34 cellular contexts compared by ENCODE assay signal in the genomic region with DNA sequence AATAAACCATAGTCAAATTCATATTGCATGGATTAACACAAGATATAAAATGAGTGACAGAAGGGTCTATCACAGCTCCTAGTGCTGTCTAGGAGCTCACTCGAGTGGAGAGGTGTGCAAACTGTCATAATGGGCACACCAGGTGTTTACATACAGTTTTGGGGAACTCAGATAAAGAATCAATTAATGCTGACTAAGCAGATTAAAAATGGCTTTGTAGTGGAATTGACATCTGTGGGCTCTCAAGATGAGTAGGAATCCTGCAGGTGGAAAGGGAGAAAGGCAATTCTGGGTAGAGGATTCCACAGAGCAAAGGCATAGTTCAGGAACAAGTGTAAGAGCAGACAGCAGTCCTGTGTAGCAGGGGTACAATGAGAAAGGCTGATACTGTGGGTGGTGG.
"Had no signal": no experiment of that assay in that cellular context is flagged by ENCODE, and none has a peak within 500 bp of the region (broad histone marks: within the 10 kb centered on the region; RNA-seq: fewer than 3 reads in every experiment).

No MANE protein-coding gene starts in this region.

- H3K36me3 ChIP-seq: adrenal gland, breast epithelium, MG63, WERI-Rb-1 had no signal

- H3K27ac Mint-ChIP-seq: activated CD4-positive, alpha-beta T cell treated with anti-CD3 and anti-CD28 coated beads, Interleukin-2, amount 10 ng/mL, durations not matched to agents 24 days and 14 days; activated CD8-positive, alpha-beta T cell treated with anti-CD3 and anti-CD28 coated beads for 36 hours; activated naive CD4-positive, alpha-beta T cell treated with anti-CD3 and anti-CD28 coated beads for 36 hours; activated naive CD4-positive, alpha-beta T cell treated with anti-CD3 and anti-CD28 coated beads, Interleukin-2, amount 50 U/mL, for 72 hours; activated T-helper 2 cell treated with anti-CD3 and anti-CD28 coated beads, Interferon-gamma antibody, Interleukin-2, Interleukin-4, amounts not matched to agents 10 μg/mL and 5 μg/mL and 100 μg/mL, durations not matched to agents 14 hours and 24 hours and 36 hours had no signal

- H3K27me3 ChIP-seq: adrenal gland, body of pancreas, breast epithelium, MG63 had no signal

- H3K4me1 Mint-ChIP-seq: activated CD4-positive, alpha-beta T cell treated with anti-CD3 and anti-CD28 coated beads, Interleukin-2, amount 10 ng/mL, durations not matched to agents 24 days and 14 days had no signal

- H3K27ac ChIP-seq: adrenal gland, body of pancreas, breast epithelium, WERI-Rb-1 had no signal

- H3K4me3 ChIP-seq: adrenal gland, body of pancreas, breast epithelium, MG63 had no signal

- H3K36me3 Mint-ChIP-seq: activated naive CD4-positive, alpha-beta T cell treated with anti-CD3 and anti-CD28 coated beads, Interleukin-2, amount 50 U/mL, for 72 hours had no signal

- FAIRE-seq: astrocyte had no signal

- H3K9me3 Mint-ChIP-seq: activated CD4-positive, alpha-beta T cell treated with anti-CD3 and anti-CD28 coated beads, Interleukin-2, amount 10 ng/mL, durations not matched to agents 24 days and 14 days; activated CD8-positive, alpha-beta T cell treated with anti-CD3 and anti-CD28 coated beads for 36 hours; activated naive CD4-positive, alpha-beta T cell treated with anti-CD3 and anti-CD28 coated beads for 36 hours; activated naive CD4-positive, alpha-beta T cell treated with anti-CD3 and anti-CD28 coated beads, Interleukin-2, amount 50 U/mL, for 72 hours; activated T-helper 2 cell treated with anti-CD3 and anti-CD28 coated beads, Interferon-gamma antibody, Interleukin-2, Interleukin-4, amounts not matched to agents 10 μg/mL and 5 μg/mL and 100 μg/mL, durations not matched to agents 14 hours and 24 hours and 36 hours had no signal

- ATAC-seq: activated CD8-positive, alpha-beta T cell treated with anti-CD3 and anti-CD28 coated beads for 36 hours; activated naive CD4-positive, alpha-beta T cell treated with anti-CD3 and anti-CD28 coated beads, Interleukin-2, amount 50 U/mL, for 72 hours; body of pancreas had no signal

- H3K4me3 Mint-ChIP-seq: activated CD4-positive, alpha-beta T cell treated with anti-CD3 and anti-CD28 coated beads, Interleukin-2, amount 10 ng/mL, durations not matched to agents 24 days and 14 days; activated CD8-positive, alpha-beta T cell treated with anti-CD3 and anti-CD28 coated beads for 36 hours; activated naive CD4-positive, alpha-beta T cell treated with anti-CD3 and anti-CD28 coated beads for 36 hours had no signal

- DNase-seq: activated CD4-positive, alpha-beta T cell treated with anti-CD3 and anti-CD28 coated beads for 1 hour; activated CD4-positive, alpha-beta T cell treated with anti-CD3 and anti-CD28 coated beads, Interleukin-2, amount 10 ng/mL, durations not matched to agents 24 days and 14 days; activated CD4-positive, alpha-beta T cell treated with anti-CD3 and anti-CD28 coated beads, Interleukin-2, amount 50 U/mL, for 4 hours; activated CD4-positive, CD25-positive, alpha-beta regulatory T cell; activated CD8-positive, alpha-beta T cell treated with anti-CD3 and anti-CD28 coated beads for 36 hours; activated gamma-delta T cell; activated naive CD4-positive, alpha-beta T cell treated with anti-CD3 and anti-CD28 coated beads for 36 hours; activated T-cell treated with anti-CD3 and anti-CD28 coated beads, Interleukin-2, amount 50 U/mL, for 1 hour; adrenal gland; body of pancreas; Kasumi-1; KG1; MG63; NCI-H1048; NCI-H1105 treated with DMSO at 0.1 percent for 48 hours; NCI-H146; NCI-H187; NCI-H2029 treated with DMSO at 0.1 percent for 48 hours; NCI-H2107; NCI-H226; NCI-H446 treated with DMSO at 0.1 percent for 48 hours; NCI-H526; NCI-H774; OCI-M1; Right ventricle myocardium superior; SW 1271; T-helper 1 cell; T-helper 2 cell; T1000; WERI-Rb-1 had no signal

- H3K4me1 ChIP-seq: adrenal gland, body of pancreas, breast epithelium had no signal

- H3K9me3 ChIP-seq: adrenal gland, body of pancreas, breast epithelium, MG63 had no signal
